Comparison of ENCODE assay signal across 2 cellular contexts in genomic region chr4:160835789-160836188, GRCh38.
A peak's percentile ranks its signal among the peaks of the same experiment; 100 is the strongest.
TF ChIP-seq lines count a peak whose summit lies in the region.

No MANE protein-coding gene starts in this region.

TF ChIP-seq in H1, 55 proteins besides CTCF, POLR2A, EP300 and RAD21:
- TF ChIP-seq TAF7 (optimal IDR thresholded peaks at IDR 0.05; ENCODE audit: borderline replicate concordance, low read depth, low read length) = no peak
- no peak for TF ChIP-seq KDM1A (IDR thresholded peaks at IDR 0.05; ENCODE audit: borderline replicate concordance, low read length)
- no peak for TF ChIP-seq EGR1 (IDR thresholded peaks at IDR 0.05; ENCODE audit: borderline replicate concordance, low read depth, low read length)
- TF ChIP-seq SAP30 (IDR thresholded peaks at IDR 0.05; ENCODE audit: insufficient read depth, insufficient replicate concordance, low read length) = no peak
- peak; percentile 25; the same call in 1 of the 2 replicates for TF ChIP-seq TEAD4 (IDR thresholded peaks at IDR 0.05; ENCODE audit: low read depth, low read length)
- TF ChIP-seq TAF1 (IDR thresholded peaks at IDR 0.05; ENCODE audit: low read depth, low read length) = peak; percentile 41; the same call in 1 of the 2 replicates
- no peak for TF ChIP-seq NRF1 (IDR thresholded peaks at IDR 0.05; ENCODE audit: low read depth, low read length)
TF ChIP-seq in H1: peak in this region for 2.

TF ChIP-seq in SK-N-SH, 30 proteins besides CTCF, POLR2A, EP300 and RAD21:
- TF ChIP-seq, protein P1, sequence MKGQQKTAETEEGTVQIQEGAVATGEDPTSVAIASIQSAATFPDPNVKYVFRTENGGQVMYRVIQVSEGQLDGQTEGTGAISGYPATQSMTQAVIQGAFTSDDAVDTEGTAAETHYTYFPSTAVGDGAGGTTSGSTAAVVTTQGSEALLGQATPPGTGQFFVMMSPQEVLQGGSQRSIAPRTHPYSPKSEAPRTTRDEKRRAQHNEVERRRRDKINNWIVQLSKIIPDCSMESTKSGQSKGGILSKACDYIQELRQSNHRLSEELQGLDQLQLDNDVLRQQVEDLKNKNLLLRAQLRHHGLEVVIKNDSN (IDR thresholded peaks at IDR 0.05; ENCODE audit: borderline replicate concordance, low read depth) = no peak
- TF ChIP-seq SMC3 (IDR thresholded peaks at IDR 0.05; ENCODE audit: low read depth, low read length) = no peak
- no peak for TF ChIP-seq FOXM1 (IDR thresholded peaks at IDR 0.05; ENCODE audit: low read depth)
- no peak for TF ChIP-seq NFIC (IDR thresholded peaks at IDR 0.05; ENCODE audit: borderline replicate concordance)
- TF ChIP-seq JUND (IDR thresholded peaks at IDR 0.05) = no peak
- TF ChIP-seq EZH2phosphoT487 (IDR thresholded peaks at IDR 0.05; ENCODE audit: borderline replicate concordance, low read depth) = no peak
- no peak for TF ChIP-seq FOXJ3 (CRISPR knock-in tag; IDR thresholded peaks at IDR 0.05)
- no peak for TF ChIP-seq USF2 (IDR thresholded peaks at IDR 0.05; ENCODE audit: borderline replicate concordance, low read depth, low read length)
